In genomic region chr2:130963058-130963848, GRCh38 we compare ENCODE assay signal across 12 cellular contexts.
DNase-seq lines count a peak whose midpoint lies in the region; ATAC-seq and TF ChIP-seq lines count a peak whose summit lies in the region.
"Had no signal": no experiment of that assay in that cellular context is flagged by ENCODE, and none has a peak within 500 bp of the region (broad histone marks: within the 10 kb centered on the region; RNA-seq: fewer than 3 reads in every experiment).

No MANE protein-coding gene starts in this region.

- intact Hi-C loops in activated CD8-positive, alpha-beta T cell treated with anti-CD3 and anti-CD28 coated beads for 36 hours (cut with micrococcal nuclease): no loop called here

- H3K9me3 ChIP-seq in HEK293 (ENCODE audit: control insufficient read depth, insufficient read depth, low read depth, low read length) (no peaks in the 10 kb centered on the region), Karpas-422 (ENCODE audit: low read length) (no peaks in the 10 kb centered on the region)

- no peaks in the 10 kb centered on the region for H3K36me3 ChIP-seq in HEK293 (ENCODE audit: control insufficient read depth in 2 of 2, insufficient read depth in 1 of 2, low read length in 2 of 2)
- H3K36me3 ChIP-seq in Karpas-422 (ENCODE audit: insufficient read depth, low read length): no peaks in the 10 kb centered on the region

- H3K27ac Mint-ChIP-seq in activated CD8-positive, alpha-beta T cell treated with anti-CD3 and anti-CD28 coated beads for 36 hours: no peak overlapping the region
- H3K27ac Mint-ChIP-seq: CD4-positive, alpha-beta memory T cell; immature natural killer cell; T-helper 17 cell had no signal

- H3K79me2 ChIP-seq in Karpas-422 (ENCODE audit: low read length): no peaks in the 10 kb centered on the region

- H4K20me1 ChIP-seq in Karpas-422 (ENCODE audit: insufficient read depth, low read depth, low read length): no peaks in the 10 kb centered on the region

- no peak overlapping the region for H3K4me3 Mint-ChIP-seq in activated CD8-positive, alpha-beta T cell treated with anti-CD3 and anti-CD28 coated beads for 36 hours

- H3K9me2 ChIP-seq in Karpas-422 (replicated peaks; ENCODE audit: insufficient read depth, low read length): no peaks in the 10 kb centered on the region

- H3K27me3 Mint-ChIP-seq in activated CD8-positive, alpha-beta T cell treated with anti-CD3 and anti-CD28 coated beads for 36 hours: peaks cover 36% of the 10 kb centered on the region

- POLR2A ChIA-PET in HEK293 (lab: Yijun Ruan, JAX): no interaction called here
- POLR2A ChIA-PET in activated CD8-positive, alpha-beta T cell treated with anti-CD3 and anti-CD28 coated beads for 36 hours (lab: Charles Lee): no interaction called here

- H3K4me3 ChIP-seq in HEK293 (ENCODE audit: low read depth, low read length) (peak overlapping the region; percentile 43), iPS-11a (ENCODE audit: low read depth, low read length) (peak overlapping the region; percentile 17), Karpas-422 (ENCODE audit: low read length) (no peak overlapping the region)

- peak; percentile 6 for DNase-seq in activated CD8-positive, alpha-beta T cell treated with anti-CD3 and anti-CD28 coated beads for 36 hours
- DNase-seq in retina (peak; percentile 79), A172 (ENCODE audit: low spot score) (no peak), GM03348 (ENCODE audit: low spot score) (no peak), Karpas-422 (no peak)
- DNase-seq: activated CD4-positive, alpha-beta T cell treated with anti-CD3 and anti-CD28 coated beads, Interleukin-2, amount 50 U/mL, for 1 hour; CD4-positive, alpha-beta memory T cell; erythroblast; immature natural killer cell; T-helper 17 cell had no signal

- no peaks in the 10 kb centered on the region for H3K4me1 ChIP-seq in HEK293 (ENCODE audit: control insufficient read depth, insufficient read depth, low read length)
- H3K4me1 ChIP-seq in Karpas-422 (ENCODE audit: low read length): no peaks in the 10 kb centered on the region

- H3K27ac ChIP-seq in HEK293 (ENCODE audit: extremely low read depth, low read depth, low read length) (no peak overlapping the region), Karpas-422 (ENCODE audit: low read length) (no peak overlapping the region)

- H3K27me3 ChIP-seq in Karpas-422 (ENCODE audit: low read length): no peaks in the 10 kb centered on the region

- no peak overlapping the region for H3K9ac ChIP-seq in Karpas-422 (ENCODE audit: low read length)

- H3K4me2 ChIP-seq in Karpas-422 (ENCODE audit: low read depth, low read length, poor library complexity, severe bottlenecking): no peak overlapping the region

- ATAC-seq in activated CD8-positive, alpha-beta T cell treated with anti-CD3 and anti-CD28 coated beads for 36 hours: no peak
- ATAC-seq: T-helper 17 cell had no signal

- no peak overlapping the region for H2AFZ ChIP-seq in Karpas-422 (ENCODE audit: low read length)

- no peaks in the 10 kb centered on the region for H3K9me3 Mint-ChIP-seq in activated CD8-positive, alpha-beta T cell treated with anti-CD3 and anti-CD28 coated beads for 36 hours
- H3K9me3 Mint-ChIP-seq: immature natural killer cell had no signal

- H3K4me1 Mint-ChIP-seq in activated CD8-positive, alpha-beta T cell treated with anti-CD3 and anti-CD28 coated beads for 36 hours (ENCODE audit: low read depth): peaks cover 10% of the 10 kb centered on the region

- H3K36me3 Mint-ChIP-seq in activated CD8-positive, alpha-beta T cell treated with anti-CD3 and anti-CD28 coated beads for 36 hours (ENCODE audit: low read depth): no peaks in the 10 kb centered on the region
- H3K36me3 Mint-ChIP-seq: CD4-positive, alpha-beta memory T cell; immature natural killer cell had no signal

- no peak for TF ChIP-seq CTCF in HEK293 (tag by site-specific recombination; IDR thresholded peaks at IDR 0.05)
- TF ChIP-seq CTCF in activated CD8-positive, alpha-beta T cell treated with anti-CD3 and anti-CD28 coated beads for 36 hours (IDR thresholded peaks at IDR 0.05): no peak

- CTCF ChIA-PET in HEK293 (lab: Yijun Ruan, JAX): interaction anchor here (0.6 to 3.2 kb wide), 4 partner anchors 11 to 78 kb away, joined by 3 to 17 read pairs (median 3); no protein-coding TSS in a partner anchor
- CTCF ChIA-PET in activated CD8-positive, alpha-beta T cell treated with anti-CD3 and anti-CD28 coated beads for 36 hours (lab: Charles Lee): no interaction called here

TF ChIP-seq in HEK293, 187 proteins besides CTCF, POLR2A, EP300 and RAD21:
- TF ChIP-seq ZNF341 (tag by site-specific recombination; IDR thresholded peaks at IDR 0.05; ENCODE audit: low read depth): no peak
- no peak for TF ChIP-seq ZNF280C (tag by site-specific recombination; IDR thresholded peaks at IDR 0.05)

Comparison
In these comparisons a context has a peak if more than half of its experiments do, and no peak if none do; other contexts are left out.
1. DNase-seq: peak in activated CD8-positive, alpha-beta T cell treated with anti-CD3 and anti-CD28 coated beads for 36 hours (single experiment) and retina (single experiment); none in A172 (single experiment), GM03348 (single experiment) and Karpas-422 (single experiment).